In genomic region chr16:53712065-53712464, GRCh38 we compare ENCODE assay signal across 24 cellular contexts.
"Had no signal": no experiment of that assay in that cellular context is flagged by ENCODE, and none has a peak within 500 bp of the region (broad histone marks: within the 10 kb centered on the region; RNA-seq: fewer than 3 reads in every experiment).

No MANE protein-coding gene starts in this region.

- H3K4me3 ChIP-seq: coronary artery, dorsolateral prefrontal cortex, esophagus squamous epithelium, gastrocnemius medialis, hepatocyte, left ventricle myocardium inferior, lower lobe of right lung had no signal

- H3K36me3 ChIP-seq: esophagus squamous epithelium, gastrocnemius medialis, left ventricle myocardium inferior, lower lobe of right lung had no signal

- H3K27me3 ChIP-seq: dorsolateral prefrontal cortex, esophagus squamous epithelium, gastrocnemius medialis, hepatocyte had no signal

- H3K9me3 ChIP-seq: esophagus squamous epithelium, gastrocnemius medialis, left ventricle myocardium inferior, lower lobe of right lung had no signal

- DNase-seq: dermis blood vessel endothelial cell; dorsolateral prefrontal cortex; effector CD4-positive, alpha-beta T cell; effector memory CD4-positive, alpha-beta T cell; endodermal cell; erythroblast; esophagus squamous epithelium; foreskin fibroblast; foreskin melanocyte; gastrocnemius medialis; glutamatergic neuron; head of caudate nucleus; hypothalamus; immature natural killer cell; left colon; left ventricle myocardium inferior; lower lobe of right lung; mesendoderm; midbrain had no signal

- H3K27ac ChIP-seq: coronary artery, dorsolateral prefrontal cortex, epithelial cell of prostate, esophagus squamous epithelium, gastrocnemius medialis, hepatocyte, left ventricle myocardium inferior, lower lobe of right lung had no signal

- ATAC-seq: esophagus mucosa, gastrocnemius medialis, left colon, left lobe of liver, lower lobe of right lung had no signal
